In the genomic region with DNA sequence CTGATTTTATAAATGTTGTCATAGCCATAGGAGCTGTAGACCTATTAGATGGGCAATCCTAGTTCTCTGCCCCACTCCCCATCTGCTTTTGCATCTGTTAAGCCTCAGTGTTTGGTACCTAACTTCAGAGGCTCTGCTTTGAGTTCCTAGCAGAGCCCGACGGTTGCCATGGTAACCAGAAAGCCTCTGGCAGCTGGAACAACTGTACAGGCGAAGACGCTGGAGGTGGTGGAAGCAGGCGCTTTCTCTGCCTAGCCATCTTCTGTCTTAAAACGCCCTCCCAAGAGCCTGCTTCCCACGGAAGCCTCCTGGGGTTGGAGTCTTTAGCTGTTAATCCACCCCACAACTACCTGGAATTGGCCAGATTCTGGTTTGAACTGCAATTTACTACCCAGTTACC, we compare ENCODE assay signal across 1 cellular context.
TF ChIP-seq lines count a peak whose summit lies in the region.

No MANE protein-coding gene starts in this region.

TF ChIP-seq in H1, 55 proteins besides CTCF, POLR2A, EP300 and RAD21:
- TF ChIP-seq SUZ12 (IDR thresholded peaks at IDR 0.05; ENCODE audit: low read length) (no peak), KDM4A (IDR thresholded peaks at IDR 0.05; ENCODE audit: low read depth, low read length, severe bottlenecking) (peak; percentile 25), TEAD4 (IDR thresholded peaks at IDR 0.05; ENCODE audit: low read depth, low read length) (no peak), RNF2 (IDR thresholded peaks at IDR 0.05; ENCODE audit: borderline replicate concordance, low read depth, low read length, missing control alignments, poor library complexity, severe bottlenecking) (no peak), CTBP2 (IDR thresholded peaks at IDR 0.05; ENCODE audit: borderline replicate concordance, insufficient read depth, insufficient read length, low read length) (no peak)
